ENCODE assay signal across 1 cellular context in the genomic region with DNA sequence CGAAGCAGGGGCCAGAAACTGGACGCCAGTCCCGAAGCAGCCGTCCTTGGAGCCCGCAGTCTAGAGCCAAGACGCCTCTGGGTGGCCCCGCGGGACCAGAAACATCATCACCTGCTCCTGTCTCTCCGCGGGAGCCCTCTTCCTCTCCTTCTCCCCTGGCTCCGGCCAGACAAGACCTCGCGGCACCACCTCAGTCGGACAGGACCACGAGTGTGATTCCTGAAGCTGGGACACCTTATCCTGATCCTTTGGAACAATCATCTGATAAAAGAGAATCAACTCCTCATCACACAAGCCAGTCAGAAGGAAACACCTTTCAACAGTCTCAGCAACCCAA.
TF ChIP-seq lines count a peak whose summit lies in the region.

No MANE protein-coding gene starts in this region.

TF ChIP-seq in liver, 16 proteins besides CTCF, POLR2A, EP300 and RAD21 (continued from another document):
- TF ChIP-seq GABPA (IDR thresholded peaks at IDR 0.05 in 1 of 2, conservative IDR thresholded peaks at IDR 0.05 in 1 of 2): no peak
- TF ChIP-seq ATF3 (IDR thresholded peaks at IDR 0.05): no peak
- TF ChIP-seq, protein P1, sequence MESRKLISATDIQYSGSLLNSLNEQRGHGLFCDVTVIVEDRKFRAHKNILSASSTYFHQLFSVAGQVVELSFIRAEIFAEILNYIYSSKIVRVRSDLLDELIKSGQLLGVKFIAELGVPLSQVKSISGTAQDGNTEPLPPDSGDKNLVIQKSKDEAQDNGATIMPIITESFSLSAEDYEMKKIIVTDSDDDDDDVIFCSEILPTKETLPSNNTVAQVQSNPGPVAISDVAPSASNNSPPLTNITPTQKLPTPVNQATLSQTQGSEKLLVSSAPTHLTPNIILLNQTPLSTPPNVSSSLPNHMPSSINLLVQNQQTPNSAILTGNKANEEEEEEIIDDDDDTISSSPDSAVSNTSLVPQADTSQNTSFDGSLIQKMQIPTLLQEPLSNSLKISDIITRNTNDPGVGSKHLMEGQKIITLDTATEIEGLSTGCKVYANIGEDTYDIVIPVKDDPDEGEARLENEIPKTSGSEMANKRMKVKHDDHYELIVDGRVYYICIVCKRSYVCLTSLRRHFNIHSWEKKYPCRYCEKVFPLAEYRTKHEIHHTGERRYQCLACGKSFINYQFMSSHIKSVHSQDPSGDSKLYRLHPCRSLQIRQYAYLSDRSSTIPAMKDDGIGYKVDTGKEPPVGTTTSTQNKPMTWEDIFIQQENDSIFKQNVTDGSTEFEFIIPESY (IDR thresholded peaks at IDR 0.05): no peak
- TF ChIP-seq HNF4A (conservative IDR thresholded peaks at IDR 0.05): no peak
- TF ChIP-seq YY1 (IDR thresholded peaks at IDR 0.05): no peak
TF ChIP-seq in liver: peak in this region for 0.
